Comparison of ENCODE assay signal across 8 cellular contexts in genomic region chr10:14959221-14960057, GRCh38. TPM values are rescaled to one million over a fixed set of nuclear protein-coding genes. Genes with fewer than 3 reads are reported as not detected.
DNase-seq lines count a peak whose midpoint lies in the region; ATAC-seq and TF ChIP-seq lines count a peak whose summit lies in the region.

Gene MEIG1 (plus strand): TSS chr10:14959388. CDS start chr10:14966469, 7,081 bp downstream.

- no peaks in the 10 kb centered on the region for H3K36me3 ChIP-seq in uterus

- no peaks in the 10 kb centered on the region for H3K27me3 ChIP-seq in right cardiac atrium (ENCODE audit: control insufficient read depth, insufficient read depth)
- H3K27me3 ChIP-seq in uterus = no peaks in the 10 kb centered on the region

- peaks cover 10% of the 10 kb centered on the region for H3K4me1 Mint-ChIP-seq in T-helper 17 cell

- H3K27ac ChIP-seq in right cardiac atrium (ENCODE audit: low read length) (peak within 1 kb of the TSS; percentile 90), uterus (peak within 1 kb of the TSS; percentile 93 to 99)

- no peaks in the 10 kb centered on the region for H3K27me3 Mint-ChIP-seq in T-helper 17 cell

- peak within 1 kb of the TSS; percentile 97 for H3K27ac Mint-ChIP-seq in T-helper 17 cell

- H3K36me3 Mint-ChIP-seq in T-helper 17 cell (ENCODE audit: low read depth) = no peaks in the 10 kb centered on the region

- H3K4me3 ChIP-seq in right cardiac atrium (ENCODE audit: low read length) = peak within 1 kb of the TSS; percentile 57
- H3K4me3 ChIP-seq in uterus = peak within 1 kb of the TSS; percentile 62 to 97

- TF ChIP-seq CTCF in uterus (IDR thresholded peaks at IDR 0.05) = no peak

- no peaks in the 10 kb centered on the region for H3K4me1 ChIP-seq in right cardiac atrium (ENCODE audit: control insufficient read depth, insufficient read depth, low read length)
- H3K4me1 ChIP-seq in uterus = no peaks in the 10 kb centered on the region

- DNase-seq in NCI-H1694 treated with DMSO at 0.1 percent for 48 hours (lab: John Stamatoyannopoulos, UW) (peak; percentile 88), T-helper 17 cell (peak; percentile 82 to 83 (median 82)), anterior cingulate cortex (lab: John Stamatoyannopoulos, UW) (peak; percentile 80 to 100 (median 94)), right cardiac atrium (peak; percentile 93 to 97 (median 97)), pulmonary artery endothelial cell (ENCODE audit: low read depth, low spot score) (peak; percentile 59), uterus (peak; percentile 95 to 96)

- H3K4me3 Mint-ChIP-seq in T-helper 17 cell = peak within 1 kb of the TSS; percentile 95

- ATAC-seq in GM18499 (IDR thresholded peaks at IDR 0.05; ENCODE audit: insufficient read depth, unreplicated experiment) (peak; percentile 46), HG02938 (IDR thresholded peaks at IDR 0.05; ENCODE audit: unreplicated experiment) (peak; percentile 83), T-helper 17 cell (peak; percentile 88), right cardiac atrium (peak; percentile 99)

- intact Hi-C loops in right cardiac atrium (cut with DNase I) (loop anchor here in 1 of 4 donors (10.0 kb wide), 2 partner anchors 115 to 135 kb away; partner anchors contain the start of gene RPP38), uterus (cut with DNase I; ENCODE audit: low total_unique reads) (loop anchor here (10.0 kb wide), 1 partner anchor 145 kb away; no protein-coding TSS in a partner anchor)

- H3K9me3 ChIP-seq in T-helper 17 cell (ENCODE audit: control insufficient read depth, low read length, poor library complexity, severe bottlenecking) (no peaks in the 10 kb centered on the region), right cardiac atrium (ENCODE audit: control insufficient read depth, low read length) (no peaks in the 10 kb centered on the region), uterus (no peaks in the 10 kb centered on the region)

- under 1% methylated on average over 60 of the region's 60 CpGs for whole genome bisulfite sequencing in right cardiac atrium

- TF ChIP-seq POLR2A in uterus (IDR thresholded peaks at IDR 0.05) = peak; percentile 4 to 34

RNA-seq across cellular contexts. Expression of gene MEIG1, which starts in this region (rescaled TPM):
- total RNA-seq in T-helper 17 cell = not detected
- total RNA-seq in right cardiac atrium = not detected
- 0.34 TPM for polyA plus RNA-seq in right cardiac atrium
- 0.32 TPM in 1 of 2 replicates, not detected in the other for total RNA-seq in pulmonary artery endothelial cell
- total RNA-seq in uterus = not detected

Comparison
In these comparisons a context has a peak if more than half of its experiments do, and no peak if none do; other contexts are left out.
1. Peak in every context shown above with its lines: DNase-seq, ATAC-seq, H3K4me3 ChIP-seq and H3K27ac ChIP-seq.
2. Peak in DNase-seq and ATAC-seq in T-helper 17 cell; RNA of the gene not detected or under 1 TPM.
3. Peak in DNase-seq, ATAC-seq, H3K4me3 ChIP-seq and H3K27ac ChIP-seq in right cardiac atrium; RNA of the gene not detected or under 1 TPM.
4. Peak in DNase-seq in pulmonary artery endothelial cell; RNA of the gene not detected or under 1 TPM.
5. Peak in DNase-seq, H3K4me3 ChIP-seq and H3K27ac ChIP-seq in uterus; RNA of the gene not detected or under 1 TPM.
6. ATAC-seq: peak in every context shown above with its lines; median percentile 99 in right cardiac atrium; 88 in T-helper 17 cell; 83 in HG02938; 46 in GM18499.